In genomic region chr9:95077053-95077765, GRCh38 we compare ENCODE assay signal across 14 cellular contexts.
DNase-seq lines count a peak whose midpoint lies in the region; ATAC-seq and TF ChIP-seq lines count a peak whose summit lies in the region.
"Had no signal": no experiment of that assay in that cellular context is flagged by ENCODE, and none has a peak within 500 bp of the region (broad histone marks: within the 10 kb centered on the region; RNA-seq: fewer than 3 reads in every experiment).

No MANE protein-coding gene starts in this region.

- intact Hi-C loops in spleen (cut with DNase I; ENCODE audit: low total_unique reads), result no loop called here

- H3K36me3 ChIP-seq in Peyer's patch (peaks cover 0 to 19% (median 0%) of the 10 kb centered on the region in 3 donors), spleen (peaks cover 0 to 36% (median 14%) of the 10 kb centered on the region in 6 donors), BE2C (peaks cover 83% of the 10 kb centered on the region)

- WGBS in spleen, 5 donors, result 71 to 78% (median 74%) methylated on average over 12 to 18 of the region's 18 CpGs

- peaks cover 0 to 63% (median 2%) of the 10 kb centered on the region in 4 donors for H3K4me1 ChIP-seq in Peyer's patch
- peaks cover 0 to 47% (median 24%) of the 10 kb centered on the region in 6 donors for H3K4me1 ChIP-seq in spleen
- H3K4me1 ChIP-seq in BE2C, result peaks cover 20% of the 10 kb centered on the region
- H3K4me1 ChIP-seq: foreskin keratinocyte had no signal

- no peak overlapping the region for H3K4me3 Mint-ChIP-seq in nephron progenitor cell
- H3K4me3 Mint-ChIP-seq: activated T-cell treated with anti-CD3 and anti-CD28 coated beads, Interleukin-2, amount 50 U/mL, for 24 hours had no signal

- H3K27me3 ChIP-seq in Peyer's patch, result no peaks in the 10 kb centered on the region
- H3K27me3 ChIP-seq in spleen (replicated peaks in 1 of 7), result no peaks in the 10 kb centered on the region
- no peaks in the 10 kb centered on the region for H3K27me3 ChIP-seq in BE2C
- H3K27me3 ChIP-seq: foreskin keratinocyte had no signal

- H3K36me3 Mint-ChIP-seq in nephron progenitor cell (ENCODE audit: low read depth), result peaks cover 21% of the 10 kb centered on the region

- H3K27me3 Mint-ChIP-seq in nephron progenitor cell (ENCODE audit: low read depth, poor library complexity), result no peaks in the 10 kb centered on the region
- H3K27me3 Mint-ChIP-seq: activated T-cell treated with anti-CD3 and anti-CD28 coated beads, Interleukin-2, amount 50 U/mL, for 24 hours had no signal

- no peak for ATAC-seq in esophagus mucosa
- ATAC-seq: foreskin keratinocyte had no signal

- H3K9me3 ChIP-seq in Peyer's patch (no peaks in the 10 kb centered on the region), spleen (no peaks in the 10 kb centered on the region), BE2C (no peaks in the 10 kb centered on the region)

- no peaks in the 10 kb centered on the region for H3K9me3 Mint-ChIP-seq in nephron progenitor cell
- H3K9me3 Mint-ChIP-seq: activated T-cell treated with anti-CD3 and anti-CD28 coated beads, Interleukin-2, amount 50 U/mL, for 24 hours had no signal

- no peak for TF ChIP-seq POLR2A in Peyer's patch (IDR thresholded peaks at IDR 0.05)
- TF ChIP-seq POLR2A in spleen (IDR thresholded peaks at IDR 0.05), result no peak

- no peak for TF ChIP-seq CTCF in Peyer's patch (IDR thresholded peaks at IDR 0.05)
- no peak for TF ChIP-seq CTCF in spleen (IDR thresholded peaks at IDR 0.05 in 8 of 11, conservative IDR thresholded peaks at IDR 0.05 in 3 of 11)
- TF ChIP-seq CTCF in nephron progenitor cell (IDR thresholded peaks at IDR 0.05), result no peak
- no peak for TF ChIP-seq CTCF in BE2C (IDR thresholded peaks at IDR 0.05; ENCODE audit: low read depth, low read length)

- H3K27ac Mint-ChIP-seq in nephron progenitor cell, result no peak overlapping the region
- H3K27ac Mint-ChIP-seq: activated T-cell treated with anti-CD3 and anti-CD28 coated beads, Interleukin-2, amount 50 U/mL, for 24 hours had no signal

- H3K4me3 ChIP-seq in Peyer's patch (no peak overlapping the region), spleen (no peak overlapping the region), BE2C (ENCODE audit: low read depth, low read length) (no peak overlapping the region)

- peaks cover 53% of the 10 kb centered on the region for H3K4me1 Mint-ChIP-seq in nephron progenitor cell

- H3K27ac ChIP-seq in Peyer's patch (peak overlapping the region in 3 of 4 donors; percentile 17 to 72 (median 59)), spleen (peak overlapping the region in 7 of 8 donors; percentile 44 to 67 (median 58))
- H3K27ac ChIP-seq: C4-2B, foreskin keratinocyte had no signal

- peak in 2 of 3 donors; percentile 44 to 46 for DNase-seq in Peyer's patch
- peak; percentile 82 for DNase-seq in globus pallidus (ENCODE audit: low spot score)
- DNase-seq in midbrain (lab: John Stamatoyannopoulos, UW), result peak; percentile 75
- no peak for DNase-seq in spleen
- no peak for DNase-seq in nephron progenitor cell
- DNase-seq in BE2C, result no peak
- DNase-seq in NCI-H2171 treated with DMSO at 0.1 percent for 48 hours (lab: John Stamatoyannopoulos, UW), result no peak
- DNase-seq: activated T-cell treated with anti-CD3 and anti-CD28 coated beads, Interleukin-2, amount 50 U/mL, for 24 hours; foreskin keratinocyte; Karpas-422; NCI-H345; stimulated activated naive CD4-positive, alpha-beta T cell had no signal

Comparison
In these comparisons a context has a peak if more than half of its experiments do, and no peak if none do; other contexts are left out.
1. DNase-seq: peak in Peyer's patch (2 of 3), globus pallidus (single experiment) and midbrain (single experiment); none in spleen (single experiment), nephron progenitor cell (single experiment), BE2C (single experiment) and NCI-H2171 treated with DMSO at 0.1 percent for 48 hours (single experiment).